15 cellular contexts compared by ENCODE assay signal in genomic region chr14:75535164-75535898, GRCh38. TPM values are rescaled to one million over a fixed set of nuclear protein-coding genes. Genes with fewer than 3 reads are reported as not detected.
A peak's percentile ranks its signal among the peaks of the same experiment; 100 is the strongest.
DNase-seq lines count a peak whose midpoint lies in the region; ATAC-seq, FAIRE-seq and TF ChIP-seq lines count a peak whose summit lies in the region.
"Had no signal": no experiment of that assay in that cellular context is flagged by ENCODE, and none has a peak within 500 bp of the region (broad histone marks: within the 10 kb centered on the region; RNA-seq: fewer than 3 reads in every experiment).

No MANE protein-coding gene starts in this region.

- no TSS peak for BruUV-seq in Caco-2 (replicated peaks; lab: Mats Ljungman, UMichigan)

- H3K27ac Mint-ChIP-seq in Caco-2 (ENCODE audit: unreplicated experiment) = peak overlapping the region; percentile 63
- H3K27ac Mint-ChIP-seq in astrocyte (ENCODE audit: unreplicated experiment) = no peak overlapping the region
- H3K27ac Mint-ChIP-seq in mesothelial cell of epicardium = no peak overlapping the region

- intact Hi-C loops in Caco-2 (cut with micrococcal nuclease; ENCODE audit: unreplicated experiment) = no loop called here
- intact Hi-C loops in psoas muscle (cut with DNase I) = no loop called here
- intact Hi-C loops in tibial artery (cut with DNase I; ENCODE audit: low total_unique reads) = no loop called here

- H3K4me3 Mint-ChIP-seq in Caco-2 (ENCODE audit: unreplicated experiment) = no peak overlapping the region
- H3K4me3 Mint-ChIP-seq in astrocyte (ENCODE audit: unreplicated experiment) = no peak overlapping the region
- H3K4me3 Mint-ChIP-seq in mesothelial cell of epicardium = no peak overlapping the region
- H3K4me3 Mint-ChIP-seq: activated CD8-positive, alpha-beta memory T cell treated with anti-CD3 and anti-CD28 coated beads, Interleukin-2, amount 10 ng/mL, durations not matched to agents 7 days and 5 days had no signal

- TF ChIP-seq CTCF in Caco-2 (IDR thresholded peaks at IDR 0.05; ENCODE audit: insufficient read depth in 1 of 2, low read depth in 1 of 2, low read length in 1 of 2, severe bottlenecking in 1 of 2, unreplicated experiment in 1 of 2) = no peak
- TF ChIP-seq CTCF in astrocyte (IDR thresholded peaks at IDR 0.05; ENCODE audit: insufficient read depth, low read depth, low read length) = no peak
- TF ChIP-seq CTCF in psoas muscle (IDR thresholded peaks at IDR 0.05) = no peak
- TF ChIP-seq CTCF in mesothelial cell of epicardium (IDR thresholded peaks at IDR 0.05; ENCODE audit: unreplicated experiment) = no peak
- no peak for TF ChIP-seq CTCF in tibial artery (IDR thresholded peaks at IDR 0.05)

- peak overlapping the region; percentile 8; the same call in 1 of the 2 replicates for H3K4me3 ChIP-seq in ACC112 (ENCODE audit: low read depth, low read length)
- no peak overlapping the region for H3K4me3 ChIP-seq in Caco-2 (ENCODE audit: low read depth, low read length)
- H3K4me3 ChIP-seq in astrocyte (ENCODE audit: insufficient read depth, low read depth, low read length) = no peak overlapping the region
- H3K4me3 ChIP-seq in psoas muscle = no peak overlapping the region
- H3K4me3 ChIP-seq in tibial artery = no peak overlapping the region
- H3K4me3 ChIP-seq: pancreas had no signal

- H3K9me3 Mint-ChIP-seq in Caco-2 (ENCODE audit: unreplicated experiment) (no peaks in the 10 kb centered on the region), astrocyte (ENCODE audit: unreplicated experiment) (no peaks in the 10 kb centered on the region), mesothelial cell of epicardium (no peaks in the 10 kb centered on the region)
- H3K9me3 Mint-ChIP-seq: IgD-negative memory B cell had no signal

- no peak overlapping the region for H3K9ac ChIP-seq in astrocyte (ENCODE audit: low read length)

- H3K4me1 Mint-ChIP-seq in Caco-2 (ENCODE audit: low read depth, unreplicated experiment) (peaks cover 25% of the 10 kb centered on the region), astrocyte (ENCODE audit: low read depth, unreplicated experiment) (peaks cover 2% of the 10 kb centered on the region), mesothelial cell of epicardium (peaks cover 5% of the 10 kb centered on the region)

- WGBS in psoas muscle, 3 donors = 61 to 78% (median 73%) methylated on average over 5 of the region's 5 CpGs

- H3K36me3 Mint-ChIP-seq in Caco-2 (ENCODE audit: insufficient read depth, unreplicated experiment) = no peaks in the 10 kb centered on the region
- peaks cover 4% of the 10 kb centered on the region for H3K36me3 Mint-ChIP-seq in astrocyte (ENCODE audit: low read depth, unreplicated experiment)
- no peaks in the 10 kb centered on the region for H3K36me3 Mint-ChIP-seq in mesothelial cell of epicardium

- H4K20me1 ChIP-seq in astrocyte (ENCODE audit: insufficient read depth, low read length) = no peaks in the 10 kb centered on the region

- H3K36me3 ChIP-seq in ACC112 (ENCODE audit: insufficient read depth, low read length) = no peaks in the 10 kb centered on the region
- no peaks in the 10 kb centered on the region for H3K36me3 ChIP-seq in Caco-2 (ENCODE audit: control insufficient read depth, insufficient read depth, low read length)
- no peaks in the 10 kb centered on the region for H3K36me3 ChIP-seq in astrocyte (ENCODE audit: insufficient read depth, low read length)
- no peaks in the 10 kb centered on the region for H3K36me3 ChIP-seq in psoas muscle (ENCODE audit: insufficient read depth in 1 of 2, low read depth in 1 of 2)
- H3K36me3 ChIP-seq in tibial artery = no peaks in the 10 kb centered on the region
- H3K36me3 ChIP-seq: pancreas had no signal

- H3K79me2 ChIP-seq in ACC112 (ENCODE audit: control insufficient read depth, insufficient read depth, low read length, unreplicated experiment) (no peaks in the 10 kb centered on the region), astrocyte (ENCODE audit: insufficient read depth, low read length) (no peaks in the 10 kb centered on the region)

- no peaks in the 10 kb centered on the region for H3K27me3 ChIP-seq in ACC112 (ENCODE audit: insufficient read depth, low read length)
- H3K27me3 ChIP-seq in Caco-2 (replicated peaks; ENCODE audit: control insufficient read depth, insufficient read depth, low read length) = no peaks in the 10 kb centered on the region
- no peaks in the 10 kb centered on the region for H3K27me3 ChIP-seq in astrocyte (ENCODE audit: insufficient read depth, low read length)
- H3K27me3 ChIP-seq in psoas muscle (ENCODE audit: insufficient read depth in 3 of 3, low read length in 2 of 3) = no peaks in the 10 kb centered on the region
- H3K27me3 ChIP-seq in tibial artery = no peaks in the 10 kb centered on the region
- H3K27me3 ChIP-seq: pancreas had no signal

- H3K27ac ChIP-seq in ACC112 (ENCODE audit: low read depth, low read length) = peak overlapping the region; percentile 96
- H3K27ac ChIP-seq in astrocyte (ENCODE audit: low read depth, low read length) = peak overlapping the region; percentile 52
- peak overlapping the region; percentile 72 for H3K27ac ChIP-seq in psoas muscle
- no peak overlapping the region for H3K27ac ChIP-seq in tibial artery

- CTCF ChIA-PET in Caco-2 (lab: Charles Lee) = interaction anchor here (0.7 to 1.3 kb wide), 2 partner anchors 26 to 46 kb away, joined by 4 read pairs; no protein-coding TSS in a partner anchor

- H3K4me1 ChIP-seq in ACC112 (ENCODE audit: control insufficient read depth, insufficient read depth, low read length, unreplicated experiment) = peaks cover 50% of the 10 kb centered on the region
- peaks cover 13% of the 10 kb centered on the region for H3K4me1 ChIP-seq in Caco-2
- H3K4me1 ChIP-seq in astrocyte (ENCODE audit: insufficient read depth, low read length) = no peaks in the 10 kb centered on the region
- H3K4me1 ChIP-seq in psoas muscle = peaks cover 13% of the 10 kb centered on the region
- no peaks in the 10 kb centered on the region for H3K4me1 ChIP-seq in tibial artery
- H3K4me1 ChIP-seq: pancreas had no signal

- no peak for DNase-seq in Caco-2
- DNase-seq in astrocyte (ENCODE audit: low read depth) = no peak
- no peak for DNase-seq in psoas muscle
- no peak for DNase-seq in mesothelial cell of epicardium (ENCODE audit: low spot score in 2 of 2, unreplicated experiment in 2 of 2)
- no peak for DNase-seq in tibial artery
- no peak for DNase-seq in OCI-M2 (lab: John Stamatoyannopoulos, UW; ENCODE audit: unreplicated experiment)
- DNase-seq: activated CD8-positive, alpha-beta memory T cell treated with anti-CD3 and anti-CD28 coated beads, Interleukin-2, amount 10 ng/mL, durations not matched to agents 7 days and 5 days; amygdala; midbrain; NCI-H1436; NCI-H526 had no signal

- H3K9me3 ChIP-seq in Caco-2 (no peaks in the 10 kb centered on the region), astrocyte (ENCODE audit: insufficient read depth, low read depth, low read length) (no peaks in the 10 kb centered on the region), psoas muscle (no peaks in the 10 kb centered on the region), tibial artery (no peaks in the 10 kb centered on the region)
- H3K9me3 ChIP-seq: pancreas had no signal

- peak overlapping the region; percentile 32 for H3K4me2 ChIP-seq in astrocyte (ENCODE audit: low read length)

- no peak overlapping the region for H2AFZ ChIP-seq in ACC112 (ENCODE audit: low read length, unreplicated experiment)
- no peak overlapping the region for H2AFZ ChIP-seq in astrocyte (ENCODE audit: low read depth, low read length)

- FAIRE-seq in astrocyte (lab: Jason Lieb, UNC) = no peak
- FAIRE-seq: pancreas had no signal

- H3K27me3 Mint-ChIP-seq in Caco-2 (ENCODE audit: insufficient read depth, unreplicated experiment) (no peaks in the 10 kb centered on the region), astrocyte (ENCODE audit: low read depth, unreplicated experiment) (no peaks in the 10 kb centered on the region), mesothelial cell of epicardium (ENCODE audit: low read depth) (no peaks in the 10 kb centered on the region)
- H3K27me3 Mint-ChIP-seq: activated CD8-positive, alpha-beta memory T cell treated with anti-CD3 and anti-CD28 coated beads, Interleukin-2, amount 10 ng/mL, durations not matched to agents 7 days and 5 days; IgD-negative memory B cell had no signal

- POLR2A ChIA-PET in Caco-2 (lab: Charles Lee) = no interaction called here

- peak; percentile 46 to 71 (median 54) for ATAC-seq in psoas muscle
- ATAC-seq in GM21367 (IDR thresholded peaks at IDR 0.05; ENCODE audit: unreplicated experiment) = no peak
- ATAC-seq: activated CD8-positive, alpha-beta memory T cell treated with anti-CD3 and anti-CD28 coated beads, Interleukin-2, amount 10 ng/mL, durations not matched to agents 7 days and 5 days had no signal

RNA-seq across cellular contexts. Expression of gene BATF, which starts 13.1 kb away (rescaled TPM):
- total RNA-seq in Caco-2 (2022) (1.5 and 1.7 TPM in 2 replicates), astrocyte (not detected in 2 replicates), psoas muscle (under 1 TPM in 3 of 4 donors, not detected in 1; 0.58 to 0.77 (median 0.76) TPM), mesothelial cell of epicardium (1.4 to 1.8 TPM (median 1.6 TPM) in 3 replicates)
- under 1 TPM; 0.29 to 0.86 (median 0.70) TPM for polyA plus RNA-seq in psoas muscle

RNA-seq across cellular contexts. Expression of gene FLVCR2, which starts 43.1 kb away (rescaled TPM):
- total RNA-seq in Caco-2 (2022) = 9.7 and 13.4 TPM in 2 replicates
- total RNA-seq in astrocyte = 3.1 and 6.2 TPM in 2 replicates
- total RNA-seq in psoas muscle = 1 to 10 TPM in 3 of 4 donors, under 1 TPM in 1; 0.71 to 9.4 (median 5.7) TPM
- polyA plus RNA-seq in psoas muscle = 1 to 10 TPM; 2.5 to 9.8 (median 4.2) TPM
- 1.8 to 3.0 TPM (median 2.1 TPM) in 3 replicates for total RNA-seq in mesothelial cell of epicardium

Comparison
In these comparisons a context has a peak if more than half of its experiments do, and no peak if none do; other contexts are left out.
1. H3K27ac ChIP-seq: peak in ACC112 (single experiment), astrocyte (single experiment) and psoas muscle (single experiment); none in tibial artery (0 of 2).